Comparison of ENCODE assay signal across 6 cellular contexts in the genomic region with DNA sequence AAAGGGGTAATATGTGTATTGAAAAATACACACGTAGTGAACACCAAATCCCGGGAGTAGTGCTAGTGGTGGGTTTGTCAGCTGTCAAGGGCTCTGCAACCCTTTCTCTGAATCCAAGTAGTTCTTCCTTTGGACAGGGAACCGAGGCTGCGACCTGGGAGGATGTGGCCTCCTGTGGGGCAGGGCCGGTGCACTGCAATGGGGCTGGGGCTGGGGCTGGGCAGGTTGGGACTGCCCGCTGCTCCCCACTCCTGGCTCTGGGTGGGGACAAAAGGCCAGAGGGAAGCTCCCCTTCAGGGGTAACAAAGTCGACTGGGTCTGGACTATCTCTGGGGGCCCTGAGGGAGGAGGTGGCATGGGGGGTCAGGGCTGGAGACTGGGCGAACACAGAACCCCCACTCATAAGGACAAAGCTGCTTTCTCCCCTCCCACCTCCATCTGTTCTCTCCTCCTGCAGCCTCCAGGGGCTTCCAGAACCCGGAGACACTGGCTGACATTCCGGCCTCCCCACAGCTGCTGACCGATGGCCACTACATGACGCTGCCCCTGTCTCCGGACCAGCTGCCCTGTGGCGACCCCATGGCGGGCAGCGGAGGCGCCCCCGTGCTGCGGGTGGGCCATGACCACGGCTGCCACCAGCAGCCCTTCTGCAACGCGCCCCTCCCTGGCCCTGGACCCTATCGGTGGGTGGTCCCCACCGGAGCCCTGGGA. TPM values are rescaled to one million over a fixed set of nuclear protein-coding genes. Genes with fewer than 3 reads are reported as not detected.
"Had no signal": no experiment of that assay in that cellular context is flagged by ENCODE, and none has a peak within 500 bp of the region (broad histone marks: within the 10 kb centered on the region; RNA-seq: fewer than 3 reads in every experiment).

No MANE protein-coding gene starts in this region.

RNA-seq across cellular contexts. Expression of gene UPK3B, which starts 1.0 kb away (rescaled TPM):
- total RNA-seq: epithelial cell of proximal tubule, occipital lobe, skeletal muscle tissue had no signal

RNA-seq across cellular contexts. Expression of gene SPDYE16, which starts 31.7 kb away (rescaled TPM):
- total RNA-seq: epithelial cell of proximal tubule, foreskin keratinocyte, occipital lobe, skeletal muscle tissue, stomach, transverse colon had no signal
- polyA plus RNA-seq: foreskin keratinocyte had no signal
